Comparison of ENCODE assay signal across 8 cellular contexts in genomic region chr1:33181906-33182305, GRCh38. TPM values are rescaled to one million over a fixed set of nuclear protein-coding genes. Genes with fewer than 3 reads are reported as not detected.
A peak's percentile ranks its signal among the peaks of the same experiment; 100 is the strongest.
DNase-seq lines count a peak whose midpoint lies in the region; ATAC-seq and TF ChIP-seq lines count a peak whose summit lies in the region.

Gene TRIM62 (minus strand): TSS chr1:33182043. CDS start chr1:33181432, 611 bp downstream.

- ATAC-seq in HG03097 (IDR thresholded peaks at IDR 0.05; ENCODE audit: low FRiP score, unreplicated experiment) (peak; percentile 67), HG02870 (IDR thresholded peaks at IDR 0.05; ENCODE audit: unreplicated experiment) (no peak)

- peak within 1 kb of the TSS; percentile 82 for H3K4me3 ChIP-seq in GM12865 (ENCODE audit: low read depth, low read length)

- DNase-seq in GM12865 (ENCODE audit: low read depth) = peak; percentile 87
- DNase-seq in NCI-H2227 treated with DMSO at 0.1 percent for 48 hours (lab: John Stamatoyannopoulos, UW) = peak; percentile 76
- peak; percentile 66 for DNase-seq in activated CD4-positive, alpha-beta T cell treated with anti-CD3 and anti-CD28 coated beads for 1 hour
- peak; percentile 95 for DNase-seq in cerebellum (ENCODE audit: low spot score)
- DNase-seq in kidney tubule cell (ENCODE audit: low spot score) = peak; percentile 84
- DNase-seq in stimulated activated CD4-positive, alpha-beta T cell treated with anti-CD3 and anti-CD28 coated beads, Interleukin-1b, Interleukin-23, amount 100 ng/mL, for 1 hour (ENCODE audit: low read depth in 2 of 2) = peak; percentile 61 to 65

- no peak for TF ChIP-seq CTCF in GM12865 (IDR thresholded peaks at IDR 0.05; ENCODE audit: insufficient read depth, low read depth, low read length, missing control alignments)

RNA-seq across cellular contexts. Expression of gene TRIM62, which starts in this region (rescaled TPM):
- total RNA-seq in cerebellum = 5.7 TPM
